Comparison of ENCODE assay signal across 20 cellular contexts in genomic region chr11:119828011-119828410, GRCh38.
"Had no signal": no experiment of that assay in that cellular context is flagged by ENCODE, and none has a peak within 500 bp of the region (broad histone marks: within the 10 kb centered on the region; RNA-seq: fewer than 3 reads in every experiment).

No MANE protein-coding gene starts in this region.

- H3K9me3 ChIP-seq: gastrocnemius medialis, vagina had no signal

- H3K27me3 ChIP-seq: ascending aorta, tibial nerve, vagina had no signal

- H3K4me1 ChIP-seq: ascending aorta, gastrocnemius medialis, psoas muscle, vagina had no signal

- H3K9me3 Mint-ChIP-seq: stimulated activated naive CD8-positive, alpha-beta T cell treated with anti-CD3 and anti-CD28 coated beads, Interleukin-15, Interleukin-2, amounts not matched to agents 100 ng/mL and 50 ng/mL, for 24 hours had no signal

- H3K4me3 ChIP-seq: ascending aorta, gastrocnemius medialis, heart left ventricle, psoas muscle, skin epidermis, tibial nerve, vagina had no signal

- DNase-seq: activated CD4-positive, alpha-beta T cell treated with anti-CD3 and anti-CD28 coated beads, Interleukin-2, amount 50 U/mL, for 4 hours; activated gamma-delta T cell; effector CD4-positive, alpha-beta T cell; gastrocnemius medialis; heart left ventricle; kidney glomerular epithelial cell; left ventricle myocardium superior; naive B cell; psoas muscle; right cardiac atrium; stimulated activated CD4-positive, alpha-beta T cell treated with anti-CD3 and anti-CD28 coated beads, Interleukin-15, amount 100 ng/mL, for 24 hours; stimulated activated CD4-positive, alpha-beta T cell treated with anti-CD3 and anti-CD28 coated beads, Interleukin-2, amount 100 ng/mL, for 48 hours had no signal

- H3K27ac ChIP-seq: ascending aorta, gastrocnemius medialis, heart left ventricle, psoas muscle, skin epidermis, tibial nerve, vagina had no signal

- H3K36me3 ChIP-seq: ascending aorta, gastrocnemius medialis, heart left ventricle, tibial nerve, vagina had no signal

- H3K4me1 Mint-ChIP-seq: activated naive CD4-positive, alpha-beta T cell treated with anti-CD3 and anti-CD28 coated beads, Interleukin-2, amount 50 U/mL, for 24 hours; naive B cell had no signal

- H3K4me3 Mint-ChIP-seq: activated naive CD4-positive, alpha-beta T cell treated with anti-CD3 and anti-CD28 coated beads, Interleukin-2, amount 50 U/mL, for 24 hours; naive B cell; neural crest cell; stimulated activated naive CD8-positive, alpha-beta T cell treated with anti-CD3 and anti-CD28 coated beads, Interleukin-15, Interleukin-2, amounts not matched to agents 100 ng/mL and 50 ng/mL, for 24 hours had no signal

- FAIRE-seq: TTC549 had no signal

- H3K27ac Mint-ChIP-seq: activated naive CD4-positive, alpha-beta T cell treated with anti-CD3 and anti-CD28 coated beads, Interleukin-2, amount 50 U/mL, for 24 hours; naive B cell; stimulated activated naive CD8-positive, alpha-beta T cell treated with anti-CD3 and anti-CD28 coated beads, Interleukin-15, Interleukin-2, amounts not matched to agents 100 ng/mL and 50 ng/mL, for 24 hours had no signal

- H3K36me3 Mint-ChIP-seq: activated naive CD4-positive, alpha-beta T cell treated with anti-CD3 and anti-CD28 coated beads, Interleukin-2, amount 50 U/mL, for 24 hours had no signal
